7 cellular contexts compared by ENCODE assay signal in the genomic region with DNA sequence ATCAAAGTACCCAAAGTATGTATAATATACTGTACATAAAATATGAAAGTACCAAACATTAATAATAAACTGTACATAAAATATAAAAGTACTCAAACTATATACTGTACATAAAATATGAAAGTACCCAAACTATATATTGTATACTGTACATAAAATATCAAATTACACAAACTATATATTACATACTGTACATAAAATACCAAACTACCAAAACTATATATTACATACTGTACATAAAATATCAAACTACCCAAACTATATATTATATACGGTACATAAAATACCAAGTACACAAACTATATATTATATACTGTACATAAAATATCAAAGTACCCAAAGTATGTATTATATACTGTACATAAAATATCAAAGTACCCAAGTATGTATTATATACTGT.
"Had no signal": no experiment of that assay in that cellular context is flagged by ENCODE, and none has a peak within 500 bp of the region (broad histone marks: within the 10 kb centered on the region; RNA-seq: fewer than 3 reads in every experiment).

No MANE protein-coding gene starts in this region.

- H3K27ac ChIP-seq: HL-60, KMS-11 had no signal

- H3K9ac ChIP-seq: KMS-11 had no signal

- DNase-seq: IMR-90, KBM-7, KG1 had no signal

- H3K4me2 ChIP-seq: KMS-11 had no signal

- ATAC-seq: HepG2 had no signal

- FAIRE-seq: HepG2, HTR-8/SVneo had no signal
